14 cellular contexts compared by ENCODE assay signal in genomic region chr19:41407271-41407670, GRCh38. TPM values are rescaled to one million over a fixed set of nuclear protein-coding genes. Genes with fewer than 3 reads are reported as not detected.
DNase-seq lines count a peak whose midpoint lies in the region; ATAC-seq lines count a peak whose summit lies in the region.
"Had no signal": no experiment of that assay in that cellular context is flagged by ENCODE, and none has a peak within 500 bp of the region (broad histone marks: within the 10 kb centered on the region; RNA-seq: fewer than 3 reads in every experiment).

No MANE protein-coding gene starts in this region.

- intact Hi-C loops in Right ventricle myocardium inferior (cut with DNase I), result no loop called here
- intact Hi-C loops in Right ventricle myocardium superior (cut with DNase I), result no loop called here

- H3K27ac ChIP-seq in layer of hippocampus (ENCODE audit: low read depth, low read length), result peak overlapping the region; percentile 35
- H3K27ac ChIP-seq: sigmoid colon had no signal

- DNase-seq in Right ventricle myocardium inferior (ENCODE audit: missing footprints) (no peak), Right ventricle myocardium superior (no peak), astrocyte of the hippocampus (ENCODE audit: low read depth, low spot score) (peak; percentile 64), NCI-H146 treated with DMSO at 0.1 percent for 48 hours (lab: John Stamatoyannopoulos, UW; ENCODE audit: unreplicated experiment) (no peak), NCI-H2227 treated with DMSO at 0.1 percent for 48 hours (lab: John Stamatoyannopoulos, UW) (no peak), NCI-H1092 (lab: John Stamatoyannopoulos, UW) (no peak)
- DNase-seq: activated CD8-positive, alpha-beta T cell treated with anti-CD3 and anti-CD28 coated beads, Interleukin-2, amount 10 ng/mL, durations not matched to agents 7 days and 5 days; activated naive CD8-positive, alpha-beta T cell treated with anti-CD3 and anti-CD28 coated beads, Interleukin-2, amount 50 U/mL, for 24 hours; sigmoid colon had no signal

- ATAC-seq in Right ventricle myocardium inferior, result peak; percentile 35
- ATAC-seq in Right ventricle myocardium superior (ENCODE audit: poor library complexity), result no peak
- no peak for ATAC-seq in GM18858 (IDR thresholded peaks at IDR 0.05; ENCODE audit: unreplicated experiment)
- ATAC-seq: activated CD8-positive, alpha-beta T cell treated with anti-CD3 and anti-CD28 coated beads, Interleukin-2, amount 10 ng/mL, durations not matched to agents 7 days and 5 days; activated naive CD8-positive, alpha-beta T cell treated with anti-CD3 and anti-CD28 coated beads, Interleukin-2, amount 50 U/mL, for 24 hours; SK-N-SH treated with all-trans-retinoic acid at 6 μM for 48 hours had no signal

- no peaks in the 10 kb centered on the region for H3K27me3 ChIP-seq in layer of hippocampus (ENCODE audit: control insufficient read depth, insufficient read depth, low read length)
- H3K27me3 ChIP-seq: sigmoid colon had no signal

RNA-seq across cellular contexts. Expression of gene BCKDHA, which starts 9.7 kb away (rescaled TPM):
- 44.9 TPM for total RNA-seq in Right ventricle myocardium inferior
- total RNA-seq in Right ventricle myocardium superior, result 50.4 TPM

RNA-seq across cellular contexts. Expression of gene EXOSC5, which starts 10.1 kb away (rescaled TPM):
- 17.1 TPM for total RNA-seq in Right ventricle myocardium inferior
- total RNA-seq in Right ventricle myocardium superior, result 17.4 TPM

RNA-seq across cellular contexts. Expression of gene B3GNT8, which starts 19.9 kb away (rescaled TPM):
- total RNA-seq in Right ventricle myocardium inferior, result 8.3 TPM
- total RNA-seq in Right ventricle myocardium superior, result 12.5 TPM
- total RNA-seq: G401, NCI-H460 had no signal

RNA-seq across cellular contexts. Expression of gene TMEM91, which starts 30.9 kb away (rescaled TPM):
- total RNA-seq in Right ventricle myocardium inferior (3.8 TPM), Right ventricle myocardium superior (3.5 TPM)

RNA-seq across cellular contexts. Expression of gene DMAC2, which starts 32.4 kb away (rescaled TPM):
- 108 TPM for total RNA-seq in Right ventricle myocardium inferior
- 113 TPM for total RNA-seq in Right ventricle myocardium superior
